Comparison of ENCODE assay signal across 15 cellular contexts in genomic region chr14:100434911-100435455, GRCh38. TPM values are rescaled to one million over a fixed set of nuclear protein-coding genes. Genes with fewer than 3 reads are reported as not detected.
DNase-seq lines count a peak whose midpoint lies in the region; ATAC-seq, FAIRE-seq and TF ChIP-seq lines count a peak whose summit lies in the region.
"Had no signal": no experiment of that assay in that cellular context is flagged by ENCODE, and none has a peak within 500 bp of the region (broad histone marks: within the 10 kb centered on the region; RNA-seq: fewer than 3 reads in every experiment).

No MANE protein-coding gene starts in this region.

- no peaks in the 10 kb centered on the region for H3K9me3 ChIP-seq in OCI-LY3 (ENCODE audit: insufficient read depth, low read length)
- H3K9me3 ChIP-seq: BE2C had no signal

- peak; percentile 11 for FAIRE-seq in H54 (lab: Jason Lieb, UNC)
- FAIRE-seq: GM12892 had no signal

- POLR2A ChIA-PET in GM10248 (lab: Yijun Ruan, JAX), result no interaction called here

- peaks cover 30% of the 10 kb centered on the region for H3K4me1 Mint-ChIP-seq in stimulated activated memory B cell treated with anti-CD40 and anti-IgM and Interleukin-4, amounts not matched to agents 10 μg/mL and 1 μg/mL and 100 μg/mL, for 72 hours

- peak overlapping the region; percentile 64 for H3K4me3 ChIP-seq in OCI-LY3 (ENCODE audit: low read length)

- no peaks in the 10 kb centered on the region for H4K20me1 ChIP-seq in OCI-LY3 (ENCODE audit: insufficient read depth, low read length)

- DNase-seq in H54 (ENCODE audit: insufficient read length, low spot score) (no peak), left lobe of liver (ENCODE audit: low spot score) (peak; percentile 35), GM10248 (ENCODE audit: extremely low spot score) (no peak), NCI-H526 (lab: John Stamatoyannopoulos, UW) (no peak)
- no peak for DNase-seq in central memory CD4-positive, alpha-beta T cell
- DNase-seq: BE2C, DMS153, KG1, NCI-H1092, NCI-H2171, NCI-H510A treated with DMSO at 0.1 percent for 48 hours, SHP77 treated with DMSO at 0.1 percent for 48 hours had no signal

- no peaks in the 10 kb centered on the region for H3K9me3 Mint-ChIP-seq in stimulated activated memory B cell treated with anti-CD40 and anti-IgM and Interleukin-4, amounts not matched to agents 10 μg/mL and 1 μg/mL and 100 μg/mL, for 72 hours

- H3K4me2 ChIP-seq in OCI-LY3 (ENCODE audit: low read length), result peak overlapping the region; percentile 90

- peak overlapping the region; percentile 28 for H3K27ac Mint-ChIP-seq in stimulated activated memory B cell treated with anti-CD40 and anti-IgM and Interleukin-4, amounts not matched to agents 10 μg/mL and 1 μg/mL and 100 μg/mL, for 72 hours

- no peak for TF ChIP-seq POLR2A in H54 (IDR thresholded peaks at IDR 0.05; ENCODE audit: low read depth, low read length)

- no peaks in the 10 kb centered on the region for H3K27me3 ChIP-seq in OCI-LY3 (ENCODE audit: low read depth, low read length)
- H3K27me3 ChIP-seq: BE2C had no signal

- peaks cover 41% of the 10 kb centered on the region for H3K4me1 ChIP-seq in OCI-LY3 (ENCODE audit: low read length)

- H2AFZ ChIP-seq in OCI-LY3 (ENCODE audit: low read depth, low read length), result no peak overlapping the region

- TF ChIP-seq CTCF in OCI-LY3 (IDR thresholded peaks at IDR 0.05; ENCODE audit: low read depth, low read length) (peak; percentile 41), GM10248 (IDR thresholded peaks at IDR 0.05; ENCODE audit: control extremely low read depth, extremely low read depth, low read depth, missing control alignments) (no peak)

- no peaks in the 10 kb centered on the region for H3K27me3 Mint-ChIP-seq in stimulated activated memory B cell treated with anti-CD40 and anti-IgM and Interleukin-4, amounts not matched to agents 10 μg/mL and 1 μg/mL and 100 μg/mL, for 72 hours

- peaks cover 5% of the 10 kb centered on the region for H3K36me3 Mint-ChIP-seq in stimulated activated memory B cell treated with anti-CD40 and anti-IgM and Interleukin-4, amounts not matched to agents 10 μg/mL and 1 μg/mL and 100 μg/mL, for 72 hours

- H3K9ac ChIP-seq in OCI-LY3 (ENCODE audit: low read length), result peak overlapping the region; percentile 62

- H3K27ac ChIP-seq in OCI-LY3 (ENCODE audit: low read length), result peak overlapping the region; percentile 91

- H3K36me3 ChIP-seq in OCI-LY3 (replicated peaks; ENCODE audit: low read depth, low read length), result no peaks in the 10 kb centered on the region
- H3K36me3 ChIP-seq: BE2C had no signal

- CTCF ChIA-PET in GM10248 (lab: Yijun Ruan, JAX), result interaction anchor here (1.0 to 1.2 kb wide), 4 partner anchors 10 to 25 kb away, joined by 3 read pairs; no protein-coding TSS in a partner anchor

- no peak overlapping the region for H3K4me3 Mint-ChIP-seq in stimulated activated memory B cell treated with anti-CD40 and anti-IgM and Interleukin-4, amounts not matched to agents 10 μg/mL and 1 μg/mL and 100 μg/mL, for 72 hours

- ATAC-seq in left lobe of liver, result no peak
- peak; percentile 29 for ATAC-seq in stimulated activated memory B cell treated with anti-CD40 and anti-IgM and Interleukin-4, amounts not matched to agents 10 μg/mL and 1 μg/mL and 100 μg/mL, for 72 hours

- no peaks in the 10 kb centered on the region for H3K79me2 ChIP-seq in OCI-LY3 (ENCODE audit: low read length)

RNA-seq across cellular contexts. Expression of gene WDR25, which starts 58.7 kb away (rescaled TPM):
- total RNA-seq in left lobe of liver, result 5.0 TPM
